30 cellular contexts compared by ENCODE assay signal in genomic region chr4:176579233-176579632, GRCh38.
DNase-seq lines count a peak whose midpoint lies in the region; ATAC-seq, FAIRE-seq and TF ChIP-seq lines count a peak whose summit lies in the region.
"Had no signal": no experiment of that assay in that cellular context is flagged by ENCODE, and none has a peak within 500 bp of the region (broad histone marks: within the 10 kb centered on the region; RNA-seq: fewer than 3 reads in every experiment).

No MANE protein-coding gene starts in this region.

- peak; percentile 2 to 87 for DNase-seq in A549 (ENCODE audit: low read depth in 1 of 2, low spot score in 1 of 2)
- peak; percentile 9 for DNase-seq in M059J (ENCODE audit: low read depth)
- DNase-seq in NCI-H748 treated with DMSO at 0.1 percent for 48 hours (lab: John Stamatoyannopoulos, UW) = peak; percentile 96
- DNase-seq in left lobe of liver (ENCODE audit: low spot score) = no peak
- no peak for DNase-seq in NCI-H1436 treated with DMSO at 0.1 percent for 48 hours (lab: John Stamatoyannopoulos, UW)
- no peak for DNase-seq in Caco-2
- DNase-seq in dermis blood vessel endothelial cell = no peak
- DNase-seq: ACHN; activated CD4-positive, CD25-positive, alpha-beta regulatory T cell treated with anti-CD3 and anti-CD28 coated beads, Interleukin-2, amount 50 U/mL, for 72 hours; activated CD8-positive, alpha-beta T cell treated with anti-CD3 and anti-CD28 coated beads, Interleukin-2, amount 10 ng/mL, durations not matched to agents 7 days and 5 days; DMS79 treated with DMSO at 0.1 percent for 48 hours; effector CD4-positive, alpha-beta T cell; glutamatergic neuron; Kasumi-1; lower lobe of right lung; mucosa of descending colon; NCI-H2029; NCI-H446 treated with DMSO at 0.1 percent for 48 hours; pancreas; stimulated activated CD4-positive, alpha-beta T cell treated with anti-CD3 and anti-CD28 coated beads, Interleukin-2, amount 100 ng/mL, for 48 hours; T-helper 1 cell; trophoblast cell had no signal

- TF ChIP-seq POLR2A in A549 (IDR thresholded peaks at IDR 0.05; ENCODE audit: low read length) = no peak

- no peak; a peak in 1 of 5 replicates for TF ChIP-seq EP300 in A549 (IDR thresholded peaks at IDR 0.05)

- H3K36me3 Mint-ChIP-seq in Caco-2 (ENCODE audit: insufficient read depth, unreplicated experiment) = no peaks in the 10 kb centered on the region
- H3K36me3 Mint-ChIP-seq: activated naive CD4-positive, alpha-beta T cell treated with anti-CD3 and anti-CD28 coated beads, Interleukin-2, amount 50 U/mL, for 24 hours had no signal

- H3K4me1 Mint-ChIP-seq in Caco-2 (ENCODE audit: low read depth, unreplicated experiment) = no peaks in the 10 kb centered on the region
- H3K4me1 Mint-ChIP-seq: activated naive CD4-positive, alpha-beta T cell treated with anti-CD3 and anti-CD28 coated beads, Interleukin-2, amount 50 U/mL, for 24 hours had no signal

- 4% methylated on average over 6 of the region's 6 CpGs for WGBS in A549 (ENCODE audit: missing lambda C conversion rate)

- CTCF ChIA-PET in A549 (lab: Yijun Ruan, JAX) = no interaction called here
- CTCF ChIA-PET in Caco-2 (lab: Charles Lee) = no interaction called here

- POLR2A ChIA-PET in A549 (lab: Yijun Ruan, JAX) (no interaction called here), Caco-2 (lab: Charles Lee) (no interaction called here)

- no peak overlapping the region for H3K4me3 Mint-ChIP-seq in Caco-2 (ENCODE audit: unreplicated experiment)
- H3K4me3 Mint-ChIP-seq: activated CD8-positive, alpha-beta T cell treated with anti-CD3 and anti-CD28 coated beads, Interleukin-2, amount 10 ng/mL, durations not matched to agents 7 days and 5 days; activated naive CD4-positive, alpha-beta T cell treated with anti-CD3 and anti-CD28 coated beads, Interleukin-2, amount 50 U/mL, for 24 hours; nephron had no signal

- H3K4me1 ChIP-seq in A549 (peaks cover 20% of the 10 kb centered on the region), Caco-2 (no peaks in the 10 kb centered on the region)
- H3K4me1 ChIP-seq: lower lobe of right lung, pancreas, right atrium auricular region had no signal

- H3K27ac Mint-ChIP-seq in Caco-2 (ENCODE audit: unreplicated experiment) = no peak overlapping the region
- H3K27ac Mint-ChIP-seq: activated CD8-positive, alpha-beta T cell treated with anti-CD3 and anti-CD28 coated beads, Interleukin-2, amount 10 ng/mL, durations not matched to agents 7 days and 5 days; activated naive CD4-positive, alpha-beta T cell treated with anti-CD3 and anti-CD28 coated beads, Interleukin-2, amount 50 U/mL, for 24 hours; activated T-helper 2 cell treated with anti-CD3 and anti-CD28 coated beads, Interferon-gamma antibody, Interleukin-2, Interleukin-4, amounts not matched to agents 10 μg/mL and 5 μg/mL and 100 μg/mL, durations not matched to agents 14 hours and 24 hours and 36 hours; nephron had no signal

- H3K27me3 Mint-ChIP-seq in Caco-2 (ENCODE audit: insufficient read depth, unreplicated experiment) = peaks cover 5% of the 10 kb centered on the region
- H3K27me3 Mint-ChIP-seq: activated naive CD4-positive, alpha-beta T cell treated with anti-CD3 and anti-CD28 coated beads, Interleukin-2, amount 50 U/mL, for 24 hours had no signal

- no peaks in the 10 kb centered on the region for H3K27me3 ChIP-seq in Caco-2 (replicated peaks; ENCODE audit: control insufficient read depth, insufficient read depth, low read length)
- H3K27me3 ChIP-seq: pancreas, right atrium auricular region had no signal

- TF ChIP-seq CTCF in A549 (IDR thresholded peaks at IDR 0.05) (no peak), Caco-2 (IDR thresholded peaks at IDR 0.05; ENCODE audit: insufficient read depth in 1 of 2, low read depth in 1 of 2, low read length in 1 of 2, severe bottlenecking in 1 of 2, unreplicated experiment in 1 of 2) (no peak)

- no peaks in the 10 kb centered on the region for H3K9me3 Mint-ChIP-seq in Caco-2 (ENCODE audit: unreplicated experiment)
- H3K9me3 Mint-ChIP-seq: activated naive CD4-positive, alpha-beta T cell treated with anti-CD3 and anti-CD28 coated beads, Interleukin-2, amount 50 U/mL, for 24 hours; activated T-helper 2 cell treated with anti-CD3 and anti-CD28 coated beads, Interferon-gamma antibody, Interleukin-2, Interleukin-4, amounts not matched to agents 10 μg/mL and 5 μg/mL and 100 μg/mL, durations not matched to agents 14 hours and 24 hours and 36 hours had no signal

- ATAC-seq in A549 (peak; percentile 82 to 97), left lobe of liver (peak; percentile 48), HG03521 (IDR thresholded peaks at IDR 0.05; ENCODE audit: unreplicated experiment) (no peak)
- ATAC-seq: activated CD8-positive, alpha-beta T cell treated with anti-CD3 and anti-CD28 coated beads, Interleukin-2, amount 10 ng/mL, durations not matched to agents 7 days and 5 days; lower lobe of right lung; mucosa of descending colon had no signal

- H3K4me3 ChIP-seq in A549 (no peak overlapping the region), Caco-2 (ENCODE audit: low read depth, low read length) (no peak overlapping the region)
- H3K4me3 ChIP-seq: lower lobe of right lung, mucosa of descending colon, pancreas, right atrium auricular region had no signal

- intact Hi-C loops in Caco-2 (cut with micrococcal nuclease; ENCODE audit: unreplicated experiment) = no loop called here

- TF ChIP-seq RAD21 in A549 (conservative IDR thresholded peaks at IDR 0.05 in 1 of 2, IDR thresholded peaks at IDR 0.05 in 1 of 2) = peak in 1 of 2 experiments; percentile 36; a peak in 2 of 5 replicates

- FAIRE-seq in A549 (lab: Jason Lieb, UNC) = no peak
- FAIRE-seq: bronchial epithelial cell, keratinocyte, pancreas had no signal

- peak overlapping the region in 1 of 2 experiments; percentile 58; a peak in 1 of 6 replicates for H3K27ac ChIP-seq in A549
- H3K27ac ChIP-seq: lower lobe of right lung, pancreas, right atrium auricular region, RWPE1 had no signal

- no peaks in the 10 kb centered on the region for H3K36me3 ChIP-seq in Caco-2 (ENCODE audit: control insufficient read depth, insufficient read depth, low read length)
- H3K36me3 ChIP-seq: lower lobe of right lung, pancreas, right atrium auricular region had no signal

- peak overlapping the region; percentile 43 for H3K4me2 ChIP-seq in A549

- H3K9me3 ChIP-seq in A549 (no peaks in the 10 kb centered on the region), Caco-2 (no peaks in the 10 kb centered on the region)
- H3K9me3 ChIP-seq: lower lobe of right lung, mucosa of descending colon, pancreas, right atrium auricular region had no signal

- BruUV-seq in Caco-2 (replicated peaks; lab: Mats Ljungman, UMichigan) = no TSS peak

TF ChIP-seq in A549, 52 proteins besides CTCF, POLR2A, EP300 and RAD21 (continues in another document):
- TF ChIP-seq BCL3 (IDR thresholded peaks at IDR 0.05) (0 out of 3 replicates have a peak, but pooled peaks have one; percentile 38), CHD2 (IDR thresholded peaks at IDR 0.05; ENCODE audit: low read length, partially characterized antibody) (no peak), ZFP36 (IDR thresholded peaks at IDR 0.05; ENCODE audit: borderline replicate concordance, partially characterized antibody) (peak; percentile 50), JUNB (IDR thresholded peaks at IDR 0.05) (no peak), CEBPB (IDR thresholded peaks at IDR 0.05) (peak; percentile 29 to 59; a peak in 1 of 4 replicates), CBX8 (IDR thresholded peaks at IDR 0.05) (no peak), PHF8 (IDR thresholded peaks at IDR 0.05; ENCODE audit: borderline replicate concordance, low read depth) (no peak), MAZ (IDR thresholded peaks at IDR 0.05; ENCODE audit: borderline replicate concordance, low read depth, low read length) (no peak), GATA3 (IDR thresholded peaks at IDR 0.05; ENCODE audit: borderline replicate concordance) (peak; percentile 86), EHF (CRISPR knock-in tag; IDR thresholded peaks at IDR 0.05) (no peak), REST (IDR thresholded peaks at IDR 0.05) (no peak), HES2 (IDR thresholded peaks at IDR 0.05) (no peak)

Comparison
In these comparisons a context has a peak if more than half of its experiments do, and no peak if none do; other contexts are left out.
1. DNase-seq: peak in A549 (2 of 2), M059J (single experiment) and NCI-H748 treated with DMSO at 0.1 percent for 48 hours (single experiment); none in left lobe of liver (single experiment), NCI-H1436 treated with DMSO at 0.1 percent for 48 hours (single experiment), Caco-2 (0 of 2) and dermis blood vessel endothelial cell (single experiment).